34 cellular contexts compared by ENCODE assay signal in the genomic region with DNA sequence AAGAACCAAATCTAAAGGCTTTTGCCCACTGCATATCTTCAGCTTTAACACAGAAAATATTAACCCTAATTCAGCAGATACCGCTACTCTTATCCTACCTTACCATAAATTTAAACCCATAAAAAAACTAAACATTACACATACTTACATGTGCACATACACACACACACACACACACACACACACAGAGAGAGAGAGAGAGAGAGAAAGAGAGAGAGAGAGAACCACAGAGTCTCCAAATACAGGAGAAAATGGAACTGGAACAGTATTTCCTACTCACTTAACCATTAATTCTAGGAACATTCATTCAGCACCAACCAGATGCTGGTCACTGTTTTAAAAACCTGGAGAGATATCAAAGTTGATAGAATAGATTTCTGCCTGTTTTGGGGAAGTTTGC. TPM values are rescaled to one million over a fixed set of nuclear protein-coding genes. Genes with fewer than 3 reads are reported as not detected.
"Had no signal": no experiment of that assay in that cellular context is flagged by ENCODE, and none has a peak within 500 bp of the region (broad histone marks: within the 10 kb centered on the region; RNA-seq: fewer than 3 reads in every experiment).

No MANE protein-coding gene starts in this region.

- H3K36me3 Mint-ChIP-seq: activated CD4-positive, alpha-beta memory T cell treated with anti-CD3 and anti-CD28 coated beads for 36 hours; activated CD8-positive, alpha-beta memory T cell treated with anti-CD3 and anti-CD28 coated beads, Interleukin-2, amount 10 ng/mL, durations not matched to agents 7 days and 5 days; activated naive CD4-positive, alpha-beta T cell treated with anti-CD3 and anti-CD28 coated beads, Interleukin-2, amount 10 ng/mL, durations not matched to agents 7 days and 5 days; activated naive CD4-positive, alpha-beta T cell treated with anti-CD3 and anti-CD28 coated beads, Interleukin-2, amount 50 U/mL, for 72 hours; activated naive CD8-positive, alpha-beta T cell treated with anti-CD3 and anti-CD28 coated beads, Interleukin-2, amount 10 ng/mL, durations not matched to agents 7 days and 5 days had no signal

- DNase-seq: activated CD4-positive, alpha-beta memory T cell treated with anti-CD3 and anti-CD28 coated beads for 36 hours; activated CD4-positive, alpha-beta T cell treated with anti-CD3 and anti-CD28 coated beads for 36 hours; activated CD4-positive, alpha-beta T cell treated with anti-CD3 and anti-CD28 coated beads, Interleukin-2, amount 10 ng/mL, durations not matched to agents 24 days and 14 days; activated CD4-positive, CD25-positive, alpha-beta regulatory T cell; activated CD4-positive, CD25-positive, alpha-beta regulatory T cell treated with anti-CD3 and anti-CD28 coated beads, Interleukin-2, amount 50 U/mL, for 72 hours; activated CD8-positive, alpha-beta memory T cell treated with anti-CD3 and anti-CD28 coated beads, Interleukin-2, amount 10 ng/mL, durations not matched to agents 7 days and 5 days; activated CD8-positive, alpha-beta memory T cell treated with anti-CD3 and anti-CD28 coated beads, Interleukin-2, amount 50 U/mL, for 4 hours; activated CD8-positive, alpha-beta T cell treated with anti-CD3 and anti-CD28 coated beads, Interleukin-2, amount 10 ng/mL, durations not matched to agents 7 days and 5 days; activated gamma-delta T cell; activated naive CD4-positive, alpha-beta T cell; activated naive CD4-positive, alpha-beta T cell treated with anti-CD3 and anti-CD28 coated beads, Interleukin-2, amount 10 ng/mL, durations not matched to agents 7 days and 5 days; activated naive CD8-positive, alpha-beta T cell treated with anti-CD3 and anti-CD28 coated beads, Interleukin-2, amount 10 ng/mL, durations not matched to agents 7 days and 5 days; activated T-cell treated with anti-CD3 and anti-CD28 coated beads, Interleukin-2, amount 50 U/mL, for 1 hour; activated T-cell treated with anti-CD3 and anti-CD28 coated beads, Interleukin-2, amount 50 U/mL, for 48 hours; body of pancreas; caudate nucleus; cortex of kidney; dermis blood vessel endothelial cell; effector CD4-positive, alpha-beta T cell; esophagus squamous epithelium; foreskin melanocyte; head of caudate nucleus; T-helper 1 cell; T-helper 17 cell; T1000; WERI-Rb-1 had no signal

- H3K9me3 ChIP-seq: body of pancreas, esophagus squamous epithelium, gastroesophageal sphincter had no signal

- H3K27me3 Mint-ChIP-seq: activated naive CD4-positive, alpha-beta T cell treated with anti-CD3 and anti-CD28 coated beads, Interleukin-2, amount 10 ng/mL, durations not matched to agents 7 days and 5 days had no signal

- H3K27me3 ChIP-seq: body of pancreas, esophagus squamous epithelium, gastroesophageal sphincter had no signal

- ATAC-seq: activated CD4-positive, alpha-beta T cell treated with anti-CD3 and anti-CD28 coated beads for 36 hours; activated CD8-positive, alpha-beta memory T cell treated with anti-CD3 and anti-CD28 coated beads, Interleukin-2, amount 10 ng/mL, durations not matched to agents 7 days and 5 days; activated CD8-positive, alpha-beta T cell treated with anti-CD3 and anti-CD28 coated beads, Interleukin-2, amount 10 ng/mL, durations not matched to agents 7 days and 5 days; activated naive CD4-positive, alpha-beta T cell treated with anti-CD3 and anti-CD28 coated beads, Interleukin-2, amount 50 U/mL, for 72 hours; body of pancreas; gastroesophageal sphincter; T-helper 17 cell had no signal

- H3K4me3 Mint-ChIP-seq: activated CD4-positive, alpha-beta memory T cell treated with anti-CD3 and anti-CD28 coated beads for 36 hours; activated CD4-positive, alpha-beta T cell treated with anti-CD3 and anti-CD28 coated beads for 36 hours; activated CD4-positive, alpha-beta T cell treated with anti-CD3 and anti-CD28 coated beads, Interleukin-2, amount 10 ng/mL, durations not matched to agents 24 days and 14 days; activated CD8-positive, alpha-beta memory T cell treated with anti-CD3 and anti-CD28 coated beads, Interleukin-2, amount 10 ng/mL, durations not matched to agents 7 days and 5 days; activated CD8-positive, alpha-beta T cell treated with anti-CD3 and anti-CD28 coated beads, Interleukin-2, amount 10 ng/mL, durations not matched to agents 7 days and 5 days; activated naive CD4-positive, alpha-beta T cell treated with anti-CD3 and anti-CD28 coated beads, Interleukin-2, amount 10 ng/mL, durations not matched to agents 7 days and 5 days; activated naive CD8-positive, alpha-beta T cell treated with anti-CD3 and anti-CD28 coated beads, Interleukin-2, amount 10 ng/mL, durations not matched to agents 7 days and 5 days; T-helper 17 cell; T-helper 2 cell treated with Interferon-gamma antibody and Interleukin-4, amounts not matched to agents 5 μg/mL and 100 μg/mL, for 36 hours had no signal

- H3K27ac ChIP-seq: body of pancreas, epithelial cell of prostate, esophagus squamous epithelium, gastroesophageal sphincter, WERI-Rb-1 had no signal

- H3K36me3 ChIP-seq: esophagus squamous epithelium, gastroesophageal sphincter, WERI-Rb-1 had no signal

- H3K4me3 ChIP-seq: body of pancreas, esophagus squamous epithelium, gastroesophageal sphincter had no signal

- H3K4me1 Mint-ChIP-seq: activated CD4-positive, alpha-beta T cell treated with anti-CD3 and anti-CD28 coated beads for 36 hours; activated CD4-positive, alpha-beta T cell treated with anti-CD3 and anti-CD28 coated beads, Interleukin-2, amount 10 ng/mL, durations not matched to agents 24 days and 14 days; activated CD8-positive, alpha-beta memory T cell treated with anti-CD3 and anti-CD28 coated beads, Interleukin-2, amount 10 ng/mL, durations not matched to agents 7 days and 5 days; activated naive CD4-positive, alpha-beta T cell treated with anti-CD3 and anti-CD28 coated beads, Interleukin-2, amount 10 ng/mL, durations not matched to agents 7 days and 5 days; activated naive CD8-positive, alpha-beta T cell treated with anti-CD3 and anti-CD28 coated beads, Interleukin-2, amount 10 ng/mL, durations not matched to agents 7 days and 5 days; T-helper 17 cell had no signal

- H3K27ac Mint-ChIP-seq: activated CD4-positive, alpha-beta memory T cell treated with anti-CD3 and anti-CD28 coated beads for 36 hours; activated CD4-positive, alpha-beta T cell treated with anti-CD3 and anti-CD28 coated beads for 36 hours; activated CD4-positive, alpha-beta T cell treated with anti-CD3 and anti-CD28 coated beads, Interleukin-2, amount 10 ng/mL, durations not matched to agents 24 days and 14 days; activated CD8-positive, alpha-beta memory T cell treated with anti-CD3 and anti-CD28 coated beads, Interleukin-2, amount 10 ng/mL, durations not matched to agents 7 days and 5 days; activated CD8-positive, alpha-beta T cell treated with anti-CD3 and anti-CD28 coated beads, Interleukin-2, amount 10 ng/mL, durations not matched to agents 7 days and 5 days; activated naive CD4-positive, alpha-beta T cell treated with anti-CD3 and anti-CD28 coated beads, Interleukin-2, amount 10 ng/mL, durations not matched to agents 7 days and 5 days; activated naive CD4-positive, alpha-beta T cell treated with anti-CD3 and anti-CD28 coated beads, Interleukin-2, amount 50 U/mL, for 72 hours; activated naive CD8-positive, alpha-beta T cell treated with anti-CD3 and anti-CD28 coated beads, Interleukin-2, amount 10 ng/mL, durations not matched to agents 7 days and 5 days; T-helper 17 cell; T-helper 2 cell treated with Interferon-gamma antibody and Interleukin-4, amounts not matched to agents 5 μg/mL and 100 μg/mL, for 36 hours had no signal

- H3K4me1 ChIP-seq: body of pancreas, esophagus squamous epithelium, gastroesophageal sphincter had no signal

- H3K9me3 Mint-ChIP-seq: activated CD4-positive, alpha-beta memory T cell treated with anti-CD3 and anti-CD28 coated beads for 36 hours; activated CD4-positive, alpha-beta T cell treated with anti-CD3 and anti-CD28 coated beads, Interleukin-2, amount 10 ng/mL, durations not matched to agents 24 days and 14 days; activated naive CD4-positive, alpha-beta T cell treated with anti-CD3 and anti-CD28 coated beads, Interleukin-2, amount 10 ng/mL, durations not matched to agents 7 days and 5 days; activated naive CD8-positive, alpha-beta T cell treated with anti-CD3 and anti-CD28 coated beads, Interleukin-2, amount 10 ng/mL, durations not matched to agents 7 days and 5 days; T-helper 2 cell treated with Interferon-gamma antibody and Interleukin-4, amounts not matched to agents 5 μg/mL and 100 μg/mL, for 36 hours had no signal

- FAIRE-seq: colon, endometrium, endothelial cell of umbilical vein had no signal

RNA-seq across cellular contexts. Expression of gene EFNA5, which starts 53.7 kb away (rescaled TPM):
- total RNA-seq: activated CD4-positive, alpha-beta memory T cell treated with anti-CD3 and anti-CD28 coated beads for 36 hours; activated CD4-positive, alpha-beta T cell treated with anti-CD3 and anti-CD28 coated beads for 36 hours; activated CD4-positive, alpha-beta T cell treated with anti-CD3 and anti-CD28 coated beads, Interleukin-2, amount 10 ng/mL, durations not matched to agents 24 days and 14 days; activated CD8-positive, alpha-beta memory T cell treated with anti-CD3 and anti-CD28 coated beads for 36 hours; activated CD8-positive, alpha-beta memory T cell treated with anti-CD3 and anti-CD28 coated beads, Interleukin-2, amount 10 ng/mL, durations not matched to agents 7 days and 5 days; activated CD8-positive, alpha-beta T cell treated with anti-CD3 and anti-CD28 coated beads, Interleukin-2, amount 10 ng/mL, durations not matched to agents 7 days and 5 days; activated naive CD4-positive, alpha-beta T cell treated with anti-CD3 and anti-CD28 coated beads, Interleukin-2, amount 50 U/mL, for 72 hours; activated naive CD8-positive, alpha-beta T cell treated with anti-CD3 and anti-CD28 coated beads, Interleukin-2, amount 10 ng/mL, durations not matched to agents 7 days and 5 days; T-helper 17 cell had no signal
